Comparison of ENCODE assay signal across 28 cellular contexts in the genomic region with DNA sequence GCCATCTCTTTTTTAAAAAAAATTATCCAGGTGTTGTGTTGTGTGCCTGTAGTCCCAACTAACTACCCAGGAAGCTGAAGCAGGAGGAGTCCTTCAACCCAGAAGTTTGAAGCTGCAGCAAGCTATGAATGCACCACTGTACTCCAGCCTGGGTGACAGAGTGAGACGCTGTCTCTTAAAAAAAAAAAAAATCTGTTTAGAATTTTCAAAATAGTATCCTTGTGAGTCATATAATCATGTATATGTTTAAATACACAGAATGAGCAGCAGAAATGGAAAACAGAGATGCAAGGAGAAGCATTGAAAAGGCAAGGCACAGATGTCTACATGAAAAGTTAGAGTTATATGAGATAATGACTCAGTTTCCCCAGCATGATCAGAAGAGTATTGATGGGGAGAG. TPM values are rescaled to one million over a fixed set of nuclear protein-coding genes. Genes with fewer than 3 reads are reported as not detected.
"Had no signal": no experiment of that assay in that cellular context is flagged by ENCODE, and none has a peak within 500 bp of the region (broad histone marks: within the 10 kb centered on the region; RNA-seq: fewer than 3 reads in every experiment).

No MANE protein-coding gene starts in this region.

- H3K4me1 ChIP-seq: esophagus muscularis mucosa, heart right ventricle, stomach, tibial nerve had no signal

- H3K27ac ChIP-seq: esophagus muscularis mucosa, heart right ventricle, stomach, tibial nerve had no signal

- H3K4me1 Mint-ChIP-seq: activated CD4-positive, alpha-beta memory T cell treated with anti-CD3 and anti-CD28 coated beads, Interleukin-2, amount 10 ng/mL, durations not matched to agents 7 days and 5 days; brain; neural crest cell; stimulated activated memory B cell treated with anti-CD40 and anti-IgM and Interleukin-4, amounts not matched to agents 10 μg/mL and 1 μg/mL and 100 μg/mL, for 72 hours had no signal

- H3K27ac Mint-ChIP-seq: activated CD4-positive, alpha-beta memory T cell treated with anti-CD3 and anti-CD28 coated beads, Interleukin-2, amount 10 ng/mL, durations not matched to agents 7 days and 5 days; activated naive CD8-positive, alpha-beta T cell treated with anti-CD3 and anti-CD28 coated beads, Interleukin-2, amount 50 U/mL, for 24 hours; activated T-cell treated with anti-CD3 and anti-CD28 coated beads, Interleukin-2, amount 50 U/mL, for 72 hours; brain; naive thymus-derived CD4-positive, alpha-beta T cell; stimulated activated memory B cell treated with anti-CD40 and anti-IgM and Interleukin-4, amounts not matched to agents 10 μg/mL and 1 μg/mL and 100 μg/mL, for 72 hours had no signal

- H3K36me3 Mint-ChIP-seq: brain; stimulated activated memory B cell treated with anti-CD40 and anti-IgM and Interleukin-4, amounts not matched to agents 10 μg/mL and 1 μg/mL and 100 μg/mL, for 72 hours had no signal

- ATAC-seq: activated naive CD8-positive, alpha-beta T cell treated with anti-CD3 and anti-CD28 coated beads, Interleukin-2, amount 50 U/mL, for 24 hours; activated T-cell treated with anti-CD3 and anti-CD28 coated beads, Interleukin-2, amount 50 U/mL, for 72 hours; heart right ventricle; left lobe of liver; naive thymus-derived CD4-positive, alpha-beta T cell; sciatic nerve; stimulated activated memory B cell treated with anti-CD40 and anti-IgM and Interleukin-4, amounts not matched to agents 10 μg/mL and 1 μg/mL and 100 μg/mL, for 72 hours had no signal

- H3K9me3 Mint-ChIP-seq: stimulated activated memory B cell treated with anti-CD40 and anti-IgM and Interleukin-4, amounts not matched to agents 10 μg/mL and 1 μg/mL and 100 μg/mL, for 72 hours had no signal

- H3K27me3 Mint-ChIP-seq: activated naive CD8-positive, alpha-beta T cell treated with anti-CD3 and anti-CD28 coated beads, Interleukin-2, amount 50 U/mL, for 24 hours had no signal

- DNase-seq: activated CD4-positive, alpha-beta memory T cell treated with anti-CD3 and anti-CD28 coated beads, Interleukin-2, amount 10 ng/mL, durations not matched to agents 7 days and 5 days; activated CD4-positive, alpha-beta T cell treated with anti-CD3 and anti-CD28 coated beads for 48 hours; activated naive CD4-positive, alpha-beta T cell treated with anti-CD3 and anti-CD28 coated beads, Interleukin-2, amount 50 U/mL, for 16 hours; activated naive CD8-positive, alpha-beta T cell treated with anti-CD3 and anti-CD28 coated beads, Interleukin-2, amount 50 U/mL, for 24 hours; activated T-cell treated with anti-CD3 and anti-CD28 coated beads, Interleukin-2, amount 50 U/mL, for 72 hours; anterior cingulate cortex; caudate nucleus; effector memory CD4-positive, alpha-beta T cell; heart right ventricle; naive thymus-derived CD4-positive, alpha-beta T cell; occipital lobe; posterior cingulate gyrus; small intestine; stimulated activated CD4-positive, alpha-beta T cell treated with anti-CD3 and anti-CD28 coated beads, Interleukin-15, amount 100 ng/mL, for 24 hours; stomach had no signal

- H3K36me3 ChIP-seq: esophagus muscularis mucosa, heart right ventricle, stomach, suprapubic skin, tibial nerve had no signal

- H3K9me3 ChIP-seq: suprapubic skin had no signal

- H3K27me3 ChIP-seq: esophagus muscularis mucosa, heart right ventricle, stomach, suprapubic skin, tibial nerve had no signal

- H3K4me3 Mint-ChIP-seq: activated CD4-positive, alpha-beta memory T cell treated with anti-CD3 and anti-CD28 coated beads, Interleukin-2, amount 10 ng/mL, durations not matched to agents 7 days and 5 days; activated naive CD8-positive, alpha-beta T cell treated with anti-CD3 and anti-CD28 coated beads, Interleukin-2, amount 50 U/mL, for 24 hours; activated T-cell treated with anti-CD3 and anti-CD28 coated beads, Interleukin-2, amount 50 U/mL, for 72 hours; brain; naive thymus-derived CD4-positive, alpha-beta T cell; neural crest cell; stimulated activated memory B cell treated with anti-CD40 and anti-IgM and Interleukin-4, amounts not matched to agents 10 μg/mL and 1 μg/mL and 100 μg/mL, for 72 hours had no signal

- H3K4me3 ChIP-seq: esophagus muscularis mucosa, heart right ventricle, lung, stomach, suprapubic skin, tibial nerve had no signal

RNA-seq across cellular contexts. Expression of a gene that starts 31.2 kb away (rescaled TPM):
- total RNA-seq: activated CD4-positive, alpha-beta memory T cell treated with anti-CD3 and anti-CD28 coated beads, Interleukin-2, amount 10 ng/mL, durations not matched to agents 7 days and 5 days had no signal

RNA-seq across cellular contexts. Expression of a gene that starts 56.4 kb away (rescaled TPM):
- total RNA-seq: activated CD4-positive, alpha-beta memory T cell treated with anti-CD3 and anti-CD28 coated beads, Interleukin-2, amount 10 ng/mL, durations not matched to agents 7 days and 5 days; activated T-cell treated with anti-CD3 and anti-CD28 coated beads, Interleukin-2, amount 50 U/mL, for 72 hours; dermis microvascular lymphatic vessel endothelial cell; endothelial cell of umbilical vein; esophagus muscularis mucosa; heart right ventricle; kidney epithelial cell; left lobe of liver; lung; naive thymus-derived CD4-positive, alpha-beta T cell; neural crest cell; occipital lobe; sciatic nerve; stomach; suprapubic skin; T-helper 2 cell treated with Interferon-gamma antibody and Interleukin-4, amounts not matched to agents 100 ng/mL and 5 ng/mL, for 36 hours; tibial nerve had no signal
- polyA plus RNA-seq: endothelial cell of umbilical vein; heart right ventricle; lung; naive thymus-derived CD4-positive, alpha-beta T cell; small intestine; stomach had no signal
